Comparison of ENCODE assay signal across 24 cellular contexts in genomic region chrX:143517375-143517774, GRCh38. TPM values are rescaled to one million over a fixed set of nuclear protein-coding genes. Genes with fewer than 3 reads are reported as not detected.
"Had no signal": no experiment of that assay in that cellular context is flagged by ENCODE, and none has a peak within 500 bp of the region (broad histone marks: within the 10 kb centered on the region; RNA-seq: fewer than 3 reads in every experiment).

TSS of gene SPANXN3 (minus strand) at chrX:143517475. CDS start at chrX:143517391, 84 bp downstream.

RNA-seq across cellular contexts. Expression of gene SPANXN3, which starts in this region (rescaled TPM):
- total RNA-seq: naive thymus-derived CD4-positive, alpha-beta T cell; naive thymus-derived CD8-positive, alpha-beta T cell; natural killer cell; natural killer cell treated with Interleukin-12 subunit alpha and Interleukin-12 subunit beta and Interleukin-15 and Interleukin-18, amount 100 ng/mL, for 72 hours; neural crest cell; occipital lobe; omental fat pad; osteoblast; osteocyte; ovary; pancreas; posterior vena cava; progenitor cell of endocrine pancreas; psoas muscle; pulmonary artery endothelial cell; right atrium auricular region; right cardiac atrium; right lobe of liver; sciatic nerve; sigmoid colon; skeletal muscle tissue; smooth muscle cell; spleen had no signal
- polyA plus RNA-seq: naive thymus-derived CD4-positive, alpha-beta T cell; naive thymus-derived CD8-positive, alpha-beta T cell; neural cell; pancreas; right cardiac atrium; sigmoid colon; smooth muscle cell; spleen had no signal
